Comparison of ENCODE assay signal across 9 cellular contexts in the genomic region with DNA sequence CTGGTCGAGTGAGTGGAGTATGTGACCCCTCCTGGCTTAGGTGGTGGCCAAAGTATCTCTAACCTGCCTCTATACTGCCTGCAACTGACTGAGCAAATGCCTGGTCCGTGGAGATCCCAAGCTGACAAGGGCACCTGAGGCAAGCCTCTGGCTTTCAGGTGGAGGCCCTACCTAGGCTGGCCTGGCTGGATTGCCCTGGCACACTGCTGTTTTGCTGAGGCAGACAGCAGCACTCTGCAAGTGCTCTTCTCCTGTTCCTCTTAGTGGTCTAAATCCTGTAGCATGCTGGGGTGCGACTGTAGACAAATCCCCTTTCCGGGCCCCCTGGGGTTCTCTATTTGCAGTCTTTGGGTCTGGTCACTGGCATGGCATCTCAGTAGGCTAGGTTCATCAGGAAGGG. TPM values are rescaled to one million over a fixed set of nuclear protein-coding genes. Genes with fewer than 3 reads are reported as not detected.
"Had no signal": no experiment of that assay in that cellular context is flagged by ENCODE, and none has a peak within 500 bp of the region (broad histone marks: within the 10 kb centered on the region; RNA-seq: fewer than 3 reads in every experiment).

No MANE protein-coding gene starts in this region.

- H3K4me3 ChIP-seq: GM23338, K562 had no signal

- H3K27ac ChIP-seq: HL-60 had no signal

- ATAC-seq: GM23338, K562 had no signal

- DNase-seq: H9, HCEC 1CT, HFFc6, IMR-90, KG1 had no signal

RNA-seq across cellular contexts. Expression of gene PNMA5, which starts 44.8 kb away (rescaled TPM):
- total RNA-seq: H9, HFFc6, HT1080, IMR-90 had no signal
- polyA plus RNA-seq: IMR-90 had no signal
